In the genomic region with DNA sequence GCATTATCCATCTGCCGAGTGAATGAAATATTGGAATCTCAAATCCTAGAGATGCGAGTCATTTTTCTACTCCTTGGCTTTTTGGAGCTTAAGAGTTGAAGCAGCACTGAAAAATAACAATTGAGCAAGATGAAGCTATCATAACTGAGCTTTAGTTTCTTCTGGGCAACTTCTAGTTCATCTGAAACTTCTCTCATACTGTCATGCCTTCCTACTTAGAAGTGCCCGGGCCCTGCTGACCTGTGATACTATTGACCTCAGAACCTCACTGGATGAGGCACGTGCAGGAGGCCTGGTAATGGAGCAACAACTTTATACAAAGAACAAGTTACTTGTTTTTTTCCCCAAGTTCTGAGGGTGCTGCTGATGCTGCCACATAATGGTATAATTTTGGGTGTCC, we compare ENCODE assay signal across 15 cellular contexts.
DNase-seq lines count a peak whose midpoint lies in the region; ATAC-seq and TF ChIP-seq lines count a peak whose summit lies in the region.
"Had no signal": no experiment of that assay in that cellular context is flagged by ENCODE, and none has a peak within 500 bp of the region (broad histone marks: within the 10 kb centered on the region; RNA-seq: fewer than 3 reads in every experiment).

No MANE protein-coding gene starts in this region.

- ATAC-seq in stimulated activated naive CD8-positive, alpha-beta T cell treated with anti-CD3 and anti-CD28 coated beads, Interleukin-15, Interleukin-2, amounts not matched to agents 100 U/mL and 50 U/mL, for 24 hours = no peak
- ATAC-seq in HG02973 (IDR thresholded peaks at IDR 0.05; ENCODE audit: unreplicated experiment) (peak; percentile 18), HG02763 (IDR thresholded peaks at IDR 0.05; ENCODE audit: unreplicated experiment) (no peak)
- no peak for ATAC-seq in central memory CD8-positive, alpha-beta T cell (replicated peaks; ENCODE audit: extremely low read depth, poor library complexity, severe bottlenecking)
- ATAC-seq: heart right ventricle, WTC11 had no signal

- H3K4me3 Mint-ChIP-seq in stimulated activated naive CD8-positive, alpha-beta T cell treated with anti-CD3 and anti-CD28 coated beads, Interleukin-15, Interleukin-2, amounts not matched to agents 100 ng/mL and 50 ng/mL, for 24 hours = peak overlapping the region; percentile 79
- peak overlapping the region; percentile 61 for H3K4me3 Mint-ChIP-seq in central memory CD8-positive, alpha-beta T cell
- H3K4me3 Mint-ChIP-seq: mesothelial cell of epicardium, WTC11 had no signal

- DNase-seq in stimulated activated naive CD8-positive, alpha-beta T cell treated with anti-CD3 and anti-CD28 coated beads, Interleukin-15, Interleukin-2, amounts not matched to agents 100 U/mL and 50 U/mL, for 24 hours = no peak
- DNase-seq in central memory CD8-positive, alpha-beta T cell (ENCODE audit: low spot score in 2 of 2) = no peak
- no peak for DNase-seq in SW 1271 (lab: John Stamatoyannopoulos, UW)
- no peak for DNase-seq in kidney tubule cell (ENCODE audit: low spot score)
- no peak for DNase-seq in GM10266 (ENCODE audit: extremely low spot score)
- DNase-seq: activated naive CD4-positive, alpha-beta T cell treated with anti-CD3 and anti-CD28 coated beads, Interleukin-2, amount 50 U/mL, for 16 hours; GF-D8; heart right ventricle; SHP77 treated with DMSO at 0.1 percent for 48 hours; sigmoid colon had no signal

- no peaks in the 10 kb centered on the region for H3K9me3 Mint-ChIP-seq in stimulated activated naive CD8-positive, alpha-beta T cell treated with anti-CD3 and anti-CD28 coated beads, Interleukin-15, Interleukin-2, amounts not matched to agents 100 ng/mL and 50 ng/mL, for 24 hours
- no peaks in the 10 kb centered on the region for H3K9me3 Mint-ChIP-seq in central memory CD8-positive, alpha-beta T cell

- no peak for TF ChIP-seq CTCF in GM10266 (IDR thresholded peaks at IDR 0.05; ENCODE audit: control insufficient read depth, insufficient read depth, low read depth, missing control alignments)

- no peak overlapping the region for H3K27ac Mint-ChIP-seq in stimulated activated naive CD8-positive, alpha-beta T cell treated with anti-CD3 and anti-CD28 coated beads, Interleukin-15, Interleukin-2, amounts not matched to agents 100 ng/mL and 50 ng/mL, for 24 hours
- peak overlapping the region; percentile 84 for H3K27ac Mint-ChIP-seq in central memory CD8-positive, alpha-beta T cell (ENCODE audit: low read depth)
- H3K27ac Mint-ChIP-seq: mesothelial cell of epicardium, WTC11 had no signal

- no peaks in the 10 kb centered on the region for H3K27me3 Mint-ChIP-seq in stimulated activated naive CD8-positive, alpha-beta T cell treated with anti-CD3 and anti-CD28 coated beads, Interleukin-15, Interleukin-2, amounts not matched to agents 100 ng/mL and 50 ng/mL, for 24 hours
- no peaks in the 10 kb centered on the region for H3K27me3 Mint-ChIP-seq in central memory CD8-positive, alpha-beta T cell

- H3K36me3 Mint-ChIP-seq in stimulated activated naive CD8-positive, alpha-beta T cell treated with anti-CD3 and anti-CD28 coated beads, Interleukin-15, Interleukin-2, amounts not matched to agents 100 ng/mL and 50 ng/mL, for 24 hours (ENCODE audit: low read depth) = no peaks in the 10 kb centered on the region
- H3K36me3 Mint-ChIP-seq in central memory CD8-positive, alpha-beta T cell (ENCODE audit: insufficient read depth) = peaks cover 1% of the 10 kb centered on the region
- H3K36me3 Mint-ChIP-seq: mesothelial cell of epicardium had no signal

- peaks cover 14% of the 10 kb centered on the region for H3K4me1 Mint-ChIP-seq in stimulated activated naive CD8-positive, alpha-beta T cell treated with anti-CD3 and anti-CD28 coated beads, Interleukin-15, Interleukin-2, amounts not matched to agents 100 ng/mL and 50 ng/mL, for 24 hours (ENCODE audit: low read depth)
- H3K4me1 Mint-ChIP-seq in central memory CD8-positive, alpha-beta T cell = peaks cover 10% of the 10 kb centered on the region
